In genomic region chr3:127423856-127424765, GRCh38 we compare ENCODE assay signal across 27 cellular contexts.
DNase-seq lines count a peak whose midpoint lies in the region; ATAC-seq and TF ChIP-seq lines count a peak whose summit lies in the region.
"Had no signal": no experiment of that assay in that cellular context is flagged by ENCODE, and none has a peak within 500 bp of the region (broad histone marks: within the 10 kb centered on the region; RNA-seq: fewer than 3 reads in every experiment).

No MANE protein-coding gene starts in this region.

- peaks cover 43% of the 10 kb centered on the region for H3K27me3 Mint-ChIP-seq in nephron (ENCODE audit: low read depth)

- TF ChIP-seq CTCF in nephron (IDR thresholded peaks at IDR 0.05; ENCODE audit: unreplicated experiment in 3 of 3), result no peak

- no peaks in the 10 kb centered on the region for H3K9me3 Mint-ChIP-seq in nephron
- H3K9me3 Mint-ChIP-seq: activated CD4-positive, alpha-beta T cell treated with anti-CD3 and anti-CD28 coated beads, Interleukin-2, amount 10 ng/mL, durations not matched to agents 7 days and 5 days; IgD-negative memory B cell; mesothelial cell of epicardium had no signal

- H3K36me3 Mint-ChIP-seq in nephron (ENCODE audit: low read depth), result no peaks in the 10 kb centered on the region
- H3K36me3 Mint-ChIP-seq: activated naive CD8-positive, alpha-beta T cell; CD4-positive, CD25-positive, alpha-beta regulatory T cell; IgD-negative memory B cell; mesothelial cell of epicardium; naive thymus-derived CD8-positive, alpha-beta T cell had no signal

- no peak overlapping the region for H3K4me3 Mint-ChIP-seq in nephron
- H3K4me3 Mint-ChIP-seq: activated CD4-positive, alpha-beta T cell treated with anti-CD3 and anti-CD28 coated beads, Interleukin-2, amount 10 ng/mL, durations not matched to agents 7 days and 5 days; activated naive CD8-positive, alpha-beta T cell; CD4-positive, CD25-positive, alpha-beta regulatory T cell; IgD-negative memory B cell; mesothelial cell of epicardium; naive thymus-derived CD8-positive, alpha-beta T cell had no signal

- H3K27ac Mint-ChIP-seq in nephron, result peak overlapping the region; percentile 18 to 37 (median 19)
- H3K27ac Mint-ChIP-seq: activated CD4-positive, alpha-beta T cell treated with anti-CD3 and anti-CD28 coated beads, Interleukin-2, amount 10 ng/mL, durations not matched to agents 7 days and 5 days; activated naive CD8-positive, alpha-beta T cell; IgD-negative memory B cell; naive thymus-derived CD8-positive, alpha-beta T cell had no signal

- peak; percentile 8 to 14 for DNase-seq in activated T-cell treated with anti-CD3 and anti-CD28 coated beads, Interleukin-2, amount 50 U/mL, for 48 hours
- DNase-seq in activated T-cell treated with anti-CD3 and anti-CD28 coated beads, Interleukin-2, amount 50 U/mL, for 1 hour, result no peak
- peak; percentile 40 for DNase-seq in ecto neural progenitor cell (ENCODE audit: low spot score)
- peak; percentile 8 for DNase-seq in stimulated activated CD8-positive, alpha-beta memory T cell treated with anti-CD3 and anti-CD28 coated beads, Interleukin-4, amount 100 ng/mL, for 48 hours
- DNase-seq: activated CD4-positive, alpha-beta T cell treated with anti-CD3 and anti-CD28 coated beads, Interleukin-2, amount 10 ng/mL, durations not matched to agents 7 days and 5 days; activated effector memory CD4-positive, alpha-beta T cell treated with Interleukin-2 at 50 U/mL for 16 hours; aorta; CD4-positive, CD25-positive, alpha-beta regulatory T cell; EL; GOT3; hippocampal formation; NCI-H1105; NCI-H2029 treated with DMSO at 0.1 percent for 48 hours; NCI-H526 treated with DMSO at 0.1 percent for 48 hours; SW 1271; T-helper 9 cell; WERI-Rb-1 had no signal

- H3K4me1 Mint-ChIP-seq in nephron, result peaks cover 40% of the 10 kb centered on the region
- H3K4me1 Mint-ChIP-seq: activated CD4-positive, alpha-beta T cell treated with anti-CD3 and anti-CD28 coated beads, Interleukin-2, amount 10 ng/mL, durations not matched to agents 7 days and 5 days; CD4-positive, CD25-positive, alpha-beta regulatory T cell; IgD-negative memory B cell had no signal

- ATAC-seq in HG02798 (IDR thresholded peaks at IDR 0.05; ENCODE audit: poor library complexity, unreplicated experiment) (no peak), HG02763 (IDR thresholded peaks at IDR 0.05; ENCODE audit: unreplicated experiment) (no peak), HG03378 (IDR thresholded peaks at IDR 0.05; ENCODE audit: unreplicated experiment) (no peak)
- ATAC-seq: gastroesophageal sphincter; left lung; naive thymus-derived CD8-positive, alpha-beta T cell had no signal
